In genomic region chr16:2835638-2836493, GRCh38 we compare ENCODE assay signal across 10 cellular contexts. TPM values are rescaled to one million over a fixed set of nuclear protein-coding genes. Genes with fewer than 3 reads are reported as not detected.
DNase-seq lines count a peak whose midpoint lies in the region; FAIRE-seq and TF ChIP-seq lines count a peak whose summit lies in the region.
"Had no signal": no experiment of that assay in that cellular context is flagged by ENCODE, and none has a peak within 500 bp of the region (broad histone marks: within the 10 kb centered on the region; RNA-seq: fewer than 3 reads in every experiment).

No MANE protein-coding gene starts in this region.

- no peak for TF ChIP-seq POLR2A in GM12891 (IDR thresholded peaks at IDR 0.05; ENCODE audit: low read depth, low read length)

- H3K9me3 Mint-ChIP-seq in activated naive CD4-positive, alpha-beta T cell treated with anti-CD3 and anti-CD28 coated beads for 36 hours: no peaks in the 10 kb centered on the region

- peaks cover 7% of the 10 kb centered on the region for H3K27me3 Mint-ChIP-seq in activated naive CD4-positive, alpha-beta T cell treated with anti-CD3 and anti-CD28 coated beads for 36 hours (ENCODE audit: low read depth)

- H3K4me3 Mint-ChIP-seq in activated naive CD4-positive, alpha-beta T cell treated with anti-CD3 and anti-CD28 coated beads for 36 hours: no peak overlapping the region

- in situ Hi-C loops in SK-MEL-5 (cut with HindIII; ENCODE audit: low pct_unique_long_range_greater_than_20kb, low sequenced_read_pairs): no loop called here

- DNase-seq in GM12891 (ENCODE audit: insufficient read length, low spot score): no peak
- peak; percentile 52 for DNase-seq in SK-MEL-5 (ENCODE audit: low read depth, low spot score)
- peak; percentile 71 to 78 for DNase-seq in foreskin fibroblast
- DNase-seq in small intestine: peak; percentile 73
- DNase-seq in activated naive CD4-positive, alpha-beta T cell treated with anti-CD3 and anti-CD28 coated beads for 36 hours: no peak
- DNase-seq in occipital lobe (lab: John Stamatoyannopoulos, UW): no peak
- no peak for DNase-seq in tibial artery
- no peak for DNase-seq in NCI-H345 treated with DMSO at 0.1 percent for 48 hours (lab: John Stamatoyannopoulos, UW; ENCODE audit: unreplicated experiment)
- DNase-seq: head of caudate nucleus, NCI-H146 had no signal

- no peak for TF ChIP-seq CTCF in foreskin fibroblast (IDR thresholded peaks at IDR 0.05; ENCODE audit: low read depth, low read length)
- no peak for TF ChIP-seq CTCF in tibial artery (IDR thresholded peaks at IDR 0.05)

- H3K27ac ChIP-seq in small intestine (ENCODE audit: low read depth in 1 of 2, low read length in 1 of 2) (peak overlapping the region in 1 of 2 donors; percentile 75), tibial artery (no peak overlapping the region)

- H3K36me3 ChIP-seq in small intestine (ENCODE audit: control insufficient read depth in 2 of 2, insufficient read depth in 2 of 2, low read length in 2 of 2): no peaks in the 10 kb centered on the region
- no peaks in the 10 kb centered on the region for H3K36me3 ChIP-seq in tibial artery

- peaks cover 16% of the 10 kb centered on the region for H3K4me1 Mint-ChIP-seq in activated naive CD4-positive, alpha-beta T cell treated with anti-CD3 and anti-CD28 coated beads for 36 hours (ENCODE audit: low read depth)

- H3K27me3 ChIP-seq in small intestine (ENCODE audit: control insufficient read depth in 2 of 2, insufficient read depth in 2 of 2, low read length in 2 of 2): no peaks in the 10 kb centered on the region
- peaks cover 0 to 72% of the 10 kb centered on the region in 2 donors for H3K27me3 ChIP-seq in tibial artery

- no peaks in the 10 kb centered on the region for H3K36me3 Mint-ChIP-seq in activated naive CD4-positive, alpha-beta T cell treated with anti-CD3 and anti-CD28 coated beads for 36 hours (ENCODE audit: low read depth)

- 14 to 45% (median 27%) methylated on average over 22 of the region's 22 CpGs for WGBS in small intestine, 3 donors

- intact Hi-C loops in activated naive CD4-positive, alpha-beta T cell treated with anti-CD3 and anti-CD28 coated beads for 36 hours (cut with micrococcal nuclease): no loop called here
- intact Hi-C loops in tibial artery (cut with DNase I; ENCODE audit: low total_unique reads): no loop called here

- no peak overlapping the region for H3K27ac Mint-ChIP-seq in activated naive CD4-positive, alpha-beta T cell treated with anti-CD3 and anti-CD28 coated beads for 36 hours

- CTCF ChIA-PET in activated naive CD4-positive, alpha-beta T cell treated with anti-CD3 and anti-CD28 coated beads for 36 hours (lab: Charles Lee): no interaction called here

- no peaks in the 10 kb centered on the region for H3K4me1 ChIP-seq in small intestine (ENCODE audit: control insufficient read depth in 2 of 2, insufficient read depth in 1 of 2, low read depth in 1 of 2, low read length in 1 of 2)
- H3K4me1 ChIP-seq in tibial artery: peaks cover 0 to 16% (median 0%) of the 10 kb centered on the region in 4 donors

- FAIRE-seq in GM12891 (lab: Jason Lieb, UNC): no peak
- FAIRE-seq in small intestine (lab: Jason Lieb, UNC): no peak

- no peaks in the 10 kb centered on the region for H3K9me3 ChIP-seq in small intestine (ENCODE audit: control insufficient read depth, low read depth)
- no peaks in the 10 kb centered on the region for H3K9me3 ChIP-seq in tibial artery

- no peak overlapping the region for H3K4me3 ChIP-seq in foreskin fibroblast (ENCODE audit: low read depth in 1 of 2, low read length in 2 of 2)
- no peak overlapping the region for H3K4me3 ChIP-seq in small intestine (ENCODE audit: low read depth in 1 of 2, low read length in 2 of 2)
- no peak overlapping the region for H3K4me3 ChIP-seq in tibial artery

TF ChIP-seq in GM12891, 5 proteins besides CTCF, POLR2A, EP300 and RAD21:
- TF ChIP-seq TAF1 (IDR thresholded peaks at IDR 0.05; ENCODE audit: low read depth, low read length) (no peak), SPI1 (IDR thresholded peaks at IDR 0.05; ENCODE audit: low read depth, low read length) (peak; percentile 17; the same call in 1 of the 2 replicates)

RNA-seq across cellular contexts. Expression of gene ZG16B, which starts 5.8 kb away (rescaled TPM):
- polyA plus RNA-seq in GM12891 (2012; ENCODE audit: low read depth, missing spikeins): 8.1 TPM
- total RNA-seq in SK-MEL-5 (2014; rRNA removed; shearing (Covaris generic)): not detected in 2 replicates
- not detected in 2 replicates for polyA plus RNA-seq in SK-MEL-5 (2015; cell fraction: cytosol; rRNA removed)
- not detected in 2 replicates for polyA plus RNA-seq in SK-MEL-5 (2015; cell fraction: nucleus; rRNA removed)
- 10 to 100 TPM in 2 of 3 donors, 1 to 10 TPM in 1; 5.2 to 19.9 (median 17.3) TPM for polyA plus RNA-seq in small intestine
- under 1 TPM; 0.22 to 0.64 TPM for total RNA-seq in activated naive CD4-positive, alpha-beta T cell treated with anti-CD3 and anti-CD28 coated beads for 36 hours
- total RNA-seq in occipital lobe: 0.47 TPM

RNA-seq across cellular contexts. Expression of gene PRSS21, which starts 18.8 kb away (rescaled TPM):
- 29.1 TPM for polyA plus RNA-seq in GM12891 (2012; ENCODE audit: low read depth, missing spikeins)
- total RNA-seq in SK-MEL-5 (2014; rRNA removed; shearing (Covaris generic)): not detected in 2 replicates
- not detected in 2 replicates for polyA plus RNA-seq in SK-MEL-5 (2015; cell fraction: cytosol; rRNA removed)
- polyA plus RNA-seq in SK-MEL-5 (2015; cell fraction: nucleus; rRNA removed): not detected in 2 replicates
- under 1 TPM in 1 of 3 donors, not detected in 2; 0.19 TPM for polyA plus RNA-seq in small intestine
- 1 to 10 TPM; 3.3 to 4.1 TPM for total RNA-seq in activated naive CD4-positive, alpha-beta T cell treated with anti-CD3 and anti-CD28 coated beads for 36 hours
- not detected for total RNA-seq in occipital lobe

RNA-seq across cellular contexts. Expression of gene PRSS22, which starts 22.1 kb away (rescaled TPM):
- not detected for polyA plus RNA-seq in GM12891 (2012; ENCODE audit: low read depth, missing spikeins)
- total RNA-seq in SK-MEL-5 (2014; rRNA removed; shearing (Covaris generic)): not detected in 2 replicates
- polyA plus RNA-seq in SK-MEL-5 (2015; cell fraction: cytosol; rRNA removed): 0.73 TPM in 1 of 2 replicates, not detected in the other
- 0.65 TPM in 1 of 2 replicates, not detected in the other for polyA plus RNA-seq in SK-MEL-5 (2015; cell fraction: nucleus; rRNA removed)
- 1 to 10 TPM in 2 of 3 donors, under 1 TPM in 1; 0.45 to 3.9 (median 1.4) TPM for polyA plus RNA-seq in small intestine
- total RNA-seq in activated naive CD4-positive, alpha-beta T cell treated with anti-CD3 and anti-CD28 coated beads for 36 hours: not detected
- not detected for total RNA-seq in occipital lobe

RNA-seq across cellular contexts. Expression of gene PRSS41, which starts 37.6 kb away (rescaled TPM):
- polyA plus RNA-seq in GM12891 (2012; ENCODE audit: low read depth, missing spikeins): not detected
- not detected in 2 replicates for total RNA-seq in SK-MEL-5 (2014; rRNA removed; shearing (Covaris generic))
- not detected in 2 replicates for polyA plus RNA-seq in SK-MEL-5 (2015; cell fraction: cytosol; rRNA removed)
- polyA plus RNA-seq in SK-MEL-5 (2015; cell fraction: nucleus; rRNA removed): not detected in 2 replicates
- polyA plus RNA-seq in small intestine: not detected
- not detected for total RNA-seq in activated naive CD4-positive, alpha-beta T cell treated with anti-CD3 and anti-CD28 coated beads for 36 hours
- total RNA-seq in occipital lobe: not detected

RNA-seq across cellular contexts. Expression of gene FLYWCH2, which starts 47.1 kb away (rescaled TPM):
- polyA plus RNA-seq in GM12891 (2012; ENCODE audit: low read depth, missing spikeins): 15.3 TPM
- total RNA-seq in SK-MEL-5 (2014; rRNA removed; shearing (Covaris generic)): 30.3 and 31.8 TPM in 2 replicates
- 64.1 and 71.9 TPM in 2 replicates for polyA plus RNA-seq in SK-MEL-5 (2015; cell fraction: cytosol; rRNA removed)
- 4.5 and 9.3 TPM in 2 replicates for polyA plus RNA-seq in SK-MEL-5 (2015; cell fraction: nucleus; rRNA removed)
- polyA plus RNA-seq in small intestine: 10 to 100 TPM; 21.9 to 30.2 (median 24.6) TPM
- total RNA-seq in activated naive CD4-positive, alpha-beta T cell treated with anti-CD3 and anti-CD28 coated beads for 36 hours: 10 to 100 TPM; 12.7 to 15.2 TPM
- 43.8 TPM for total RNA-seq in occipital lobe

Comparison
In these comparisons a context has a peak if more than half of its experiments do, and no peak if none do; other contexts are left out.
1. DNase-seq: peak in SK-MEL-5 (single experiment), foreskin fibroblast (2 of 2) and small intestine (single experiment); none in GM12891 (single experiment), activated naive CD4-positive, alpha-beta T cell treated with anti-CD3 and anti-CD28 coated beads for 36 hours (single experiment), occipital lobe (single experiment), tibial artery (0 of 2) and NCI-H345 treated with DMSO at 0.1 percent for 48 hours (single experiment).